In the genomic region with DNA sequence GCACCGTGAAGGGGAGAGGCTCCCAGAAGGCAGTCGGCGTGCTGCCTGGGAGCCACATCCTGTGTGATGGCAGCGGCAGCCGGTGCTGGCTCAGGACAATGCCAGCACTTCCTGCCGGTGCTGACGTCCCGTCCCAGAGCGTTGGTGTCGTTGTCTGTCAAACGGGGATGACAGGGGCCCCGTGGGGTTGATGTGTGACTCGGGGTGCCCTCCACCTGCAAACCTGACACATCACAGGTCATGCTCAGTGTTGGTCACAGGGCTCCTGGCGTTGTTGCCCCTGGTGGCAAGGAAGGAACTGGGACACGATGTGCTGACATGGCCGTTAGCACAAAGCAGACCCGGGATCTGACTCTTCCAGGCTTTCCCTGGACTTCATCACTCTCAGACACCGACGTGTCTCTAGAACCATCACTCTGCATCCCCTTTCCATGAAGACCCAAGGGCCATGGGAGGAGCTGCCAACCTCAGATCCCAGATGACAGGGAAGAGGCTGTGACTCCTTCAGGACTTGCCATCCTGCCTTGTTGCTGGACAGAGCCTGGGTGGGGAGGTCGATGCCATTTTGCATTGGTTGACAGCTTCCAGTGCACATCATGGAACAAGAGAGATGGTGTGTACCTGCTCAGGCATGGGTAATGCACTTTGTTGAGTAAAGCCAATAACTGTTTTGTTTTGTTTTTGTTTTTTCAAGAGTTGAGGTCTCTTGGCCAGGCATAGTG, we compare ENCODE assay signal across 8 cellular contexts. TPM values are rescaled to one million over a fixed set of nuclear protein-coding genes. Genes with fewer than 3 reads are reported as not detected.
DNase-seq lines count a peak whose midpoint lies in the region; ATAC-seq and TF ChIP-seq lines count a peak whose summit lies in the region.

No MANE protein-coding gene starts in this region.

- no peaks in the 10 kb centered on the region for H3K27me3 Mint-ChIP-seq in activated T-helper 1 cell treated with anti-CD3 and anti-CD28 coated beads, Interleukin-12 subunit alpha, Interleukin-12 subunit beta, Interleukin-2, Interleukin-4 antibody, amounts not matched to agents 30 ng/mL and 10 ng/mL and 1 ng/mL, durations not matched to agents 14 hours and 24 hours and 36 hours (ENCODE audit: insufficient read depth)
- no peaks in the 10 kb centered on the region for H3K27me3 Mint-ChIP-seq in naive thymus-derived CD4-positive, alpha-beta T cell

- H3K36me3 ChIP-seq in naive thymus-derived CD4-positive, alpha-beta T cell (ENCODE audit: control insufficient read depth in 2 of 3, insufficient read depth in 3 of 3, low read length in 3 of 3): no peaks in the 10 kb centered on the region
- no peaks in the 10 kb centered on the region for H3K36me3 ChIP-seq in thymus (ENCODE audit: control insufficient read depth, insufficient read depth)

- CTCF ChIA-PET in naive thymus-derived CD4-positive, alpha-beta T cell (lab: Charles Lee): interaction anchor here (0.7 to 0.9 kb wide), 2 partner anchors 11 to 104 kb away, joined by 3 read pairs; no protein-coding TSS in a partner anchor

- H3K27ac ChIP-seq in naive thymus-derived CD4-positive, alpha-beta T cell (ENCODE audit: low read depth, low read length): peak overlapping the region; percentile 43
- peak overlapping the region; percentile 80 for H3K27ac ChIP-seq in thymus (ENCODE audit: low read depth)

- no peak overlapping the region for H3K4me3 Mint-ChIP-seq in activated T-helper 1 cell treated with anti-CD3 and anti-CD28 coated beads, Interleukin-12 subunit alpha, Interleukin-12 subunit beta, Interleukin-2, Interleukin-4 antibody, amounts not matched to agents 30 ng/mL and 10 ng/mL and 1 ng/mL, durations not matched to agents 14 hours and 24 hours and 36 hours
- peak overlapping the region; percentile 49 to 78 (median 70) for H3K4me3 Mint-ChIP-seq in naive thymus-derived CD4-positive, alpha-beta T cell

- peak overlapping the region; percentile 39 for H3K4me3 ChIP-seq in naive thymus-derived CD4-positive, alpha-beta T cell (ENCODE audit: low read length)
- peak overlapping the region; percentile 17 for H3K4me3 ChIP-seq in thymus (ENCODE audit: low read length)
- no peak overlapping the region for H3K4me3 ChIP-seq in foreskin fibroblast (ENCODE audit: low read depth in 1 of 2, low read length in 2 of 2)

- ATAC-seq in naive thymus-derived CD4-positive, alpha-beta T cell: peak; percentile 92
- no peak for ATAC-seq in GM19395 (IDR thresholded peaks at IDR 0.05; ENCODE audit: unreplicated experiment)

- 24% methylated on average over 20 of the region's 20 CpGs for WGBS in thymus

- H3K4me1 Mint-ChIP-seq in activated T-helper 1 cell treated with anti-CD3 and anti-CD28 coated beads, Interleukin-12 subunit alpha, Interleukin-12 subunit beta, Interleukin-2, Interleukin-4 antibody, amounts not matched to agents 30 ng/mL and 10 ng/mL and 1 ng/mL, durations not matched to agents 14 hours and 24 hours and 36 hours (ENCODE audit: low read depth): peaks cover 10% of the 10 kb centered on the region
- peaks cover 0 to 19% (median 15%) of the 10 kb centered on the region in 7 donors for H3K4me1 Mint-ChIP-seq in naive thymus-derived CD4-positive, alpha-beta T cell

- no peaks in the 10 kb centered on the region for H3K27me3 ChIP-seq in naive thymus-derived CD4-positive, alpha-beta T cell (ENCODE audit: control insufficient read depth in 2 of 2, insufficient read depth in 2 of 2, low read length in 2 of 2)
- no peaks in the 10 kb centered on the region for H3K27me3 ChIP-seq in thymus (ENCODE audit: control insufficient read depth, insufficient read depth)

- no peaks in the 10 kb centered on the region for H3K9me3 Mint-ChIP-seq in activated T-helper 1 cell treated with anti-CD3 and anti-CD28 coated beads, Interleukin-12 subunit alpha, Interleukin-12 subunit beta, Interleukin-2, Interleukin-4 antibody, amounts not matched to agents 30 ng/mL and 10 ng/mL and 1 ng/mL, durations not matched to agents 14 hours and 24 hours and 36 hours
- peaks cover 0 to 1% (median 0%) of the 10 kb centered on the region in 11 donors for H3K9me3 Mint-ChIP-seq in naive thymus-derived CD4-positive, alpha-beta T cell

- H3K4me1 ChIP-seq in naive thymus-derived CD4-positive, alpha-beta T cell (ENCODE audit: control insufficient read depth in 2 of 2, insufficient read depth in 2 of 2, low read length in 2 of 2): peaks cover 13 to 14% of the 10 kb centered on the region in 2 donors
- H3K4me1 ChIP-seq in thymus (ENCODE audit: control insufficient read depth, insufficient read depth, low read length): peaks cover 9% of the 10 kb centered on the region

- H3K36me3 Mint-ChIP-seq in activated T-helper 1 cell treated with anti-CD3 and anti-CD28 coated beads, Interleukin-12 subunit alpha, Interleukin-12 subunit beta, Interleukin-2, Interleukin-4 antibody, amounts not matched to agents 30 ng/mL and 10 ng/mL and 1 ng/mL, durations not matched to agents 14 hours and 24 hours and 36 hours (ENCODE audit: low read depth): no peaks in the 10 kb centered on the region
- no peaks in the 10 kb centered on the region for H3K36me3 Mint-ChIP-seq in naive thymus-derived CD4-positive, alpha-beta T cell

- H3K27ac Mint-ChIP-seq in activated T-helper 1 cell treated with anti-CD3 and anti-CD28 coated beads, Interleukin-12 subunit alpha, Interleukin-12 subunit beta, Interleukin-2, Interleukin-4 antibody, amounts not matched to agents 30 ng/mL and 10 ng/mL and 1 ng/mL, durations not matched to agents 14 hours and 24 hours and 36 hours: peak overlapping the region; percentile 44
- H3K27ac Mint-ChIP-seq in naive thymus-derived CD4-positive, alpha-beta T cell: peak overlapping the region; percentile 63 to 92 (median 80)

- DNase-seq in NCI-H82 (lab: John Stamatoyannopoulos, UW): peak; percentile 26
- no peak for DNase-seq in NCI-H82 treated with DMSO at 0.1 percent for 48 hours (lab: John Stamatoyannopoulos, UW; ENCODE audit: unreplicated experiment)
- peak; percentile 44 for DNase-seq in activated T-helper 1 cell treated with anti-CD3 and anti-CD28 coated beads, Interleukin-12 subunit alpha, Interleukin-12 subunit beta, Interleukin-2, Interleukin-4 antibody, amounts not matched to agents 30 ng/mL and 10 ng/mL and 1 ng/mL, durations not matched to agents 14 hours and 24 hours and 36 hours (ENCODE audit: low spot score)
- DNase-seq in naive thymus-derived CD4-positive, alpha-beta T cell: peak; percentile 41 to 79 (median 74)
- DNase-seq in GDM1 (lab: John Stamatoyannopoulos, UW): no peak
- DNase-seq in foreskin fibroblast: no peak

- POLR2A ChIA-PET in naive thymus-derived CD4-positive, alpha-beta T cell (lab: Charles Lee): interaction anchor here (0.5 to 2.2 kb wide), 10 partner anchors 16 to 186 kb away, joined by 3 to 9 read pairs (median 4); partner anchors contain the start of genes FAM78A and NUP214

- intact Hi-C loops in activated T-helper 1 cell treated with anti-CD3 and anti-CD28 coated beads, Interleukin-12 subunit alpha, Interleukin-12 subunit beta, Interleukin-2, Interleukin-4 antibody, amounts not matched to agents 30 ng/mL and 10 ng/mL and 1 ng/mL, durations not matched to agents 14 hours and 24 hours and 36 hours (cut with micrococcal nuclease): no loop called here
- intact Hi-C loops in naive thymus-derived CD4-positive, alpha-beta T cell (cut with micrococcal nuclease): loop anchor here in 1 of 2 donors (1.0 to 2.0 kb wide), 2 partner anchors 32 to 133 kb away; no protein-coding TSS in a partner anchor

- no peaks in the 10 kb centered on the region for H3K9me3 ChIP-seq in naive thymus-derived CD4-positive, alpha-beta T cell (ENCODE audit: control insufficient read depth in 2 of 3, low read length in 3 of 3)
- no peaks in the 10 kb centered on the region for H3K9me3 ChIP-seq in thymus (ENCODE audit: control insufficient read depth)

- TF ChIP-seq CTCF in foreskin fibroblast (IDR thresholded peaks at IDR 0.05; ENCODE audit: low read depth, low read length): no peak

RNA-seq across cellular contexts. Expression of gene PLPP7, which starts 21.5 kb away (rescaled TPM):
- total RNA-seq in activated T-helper 1 cell treated with anti-CD3 and anti-CD28 coated beads, Interleukin-12 subunit alpha, Interleukin-12 subunit beta, Interleukin-2, Interleukin-4 antibody, amounts not matched to agents 30 ng/mL and 10 ng/mL and 1 ng/mL, durations not matched to agents 14 hours and 24 hours and 36 hours: 0.10 TPM in 1 of 2 replicates, not detected in the other
- under 1 TPM in 4 of 5 experiments, not detected in 1; 0.12 to 0.24 (median 0.14) TPM for total RNA-seq in naive thymus-derived CD4-positive, alpha-beta T cell
- polyA plus RNA-seq in naive thymus-derived CD4-positive, alpha-beta T cell: under 1 TPM; 0.24 to 0.71 TPM
- 0.96 TPM for polyA plus RNA-seq in thymus

RNA-seq across cellular contexts. Expression of gene FAM78A, which starts 34.7 kb away (rescaled TPM):
- total RNA-seq in activated T-helper 1 cell treated with anti-CD3 and anti-CD28 coated beads, Interleukin-12 subunit alpha, Interleukin-12 subunit beta, Interleukin-2, Interleukin-4 antibody, amounts not matched to agents 30 ng/mL and 10 ng/mL and 1 ng/mL, durations not matched to agents 14 hours and 24 hours and 36 hours: 52.8 and 54.3 TPM in 2 replicates
- total RNA-seq in naive thymus-derived CD4-positive, alpha-beta T cell: 100 to 1,000 TPM in 3 of 5 experiments, 10 to 100 TPM in 2; 64.6 to 114 (median 104) TPM
- 10 to 100 TPM; 10.5 to 24.8 TPM for polyA plus RNA-seq in naive thymus-derived CD4-positive, alpha-beta T cell
- polyA plus RNA-seq in thymus: 28.2 TPM

Comparison
In these comparisons a context has a peak if more than half of its experiments do, and no peak if none do; other contexts are left out.
1. DNase-seq: peak in NCI-H82 (single experiment), activated T-helper 1 cell treated with anti-CD3 and anti-CD28 coated beads, Interleukin-12 subunit alpha, Interleukin-12 subunit beta, Interleukin-2, Interleukin-4 antibody, amounts not matched to agents 30 ng/mL and 10 ng/mL and 1 ng/mL, durations not matched to agents 14 hours and 24 hours and 36 hours (single experiment) and naive thymus-derived CD4-positive, alpha-beta T cell (9 of 9); none in NCI-H82 treated with DMSO at 0.1 percent for 48 hours (single experiment), GDM1 (single experiment) and foreskin fibroblast (0 of 2).
2. H3K4me3 ChIP-seq: peak in naive thymus-derived CD4-positive, alpha-beta T cell (single experiment) and thymus (single experiment); none in foreskin fibroblast (0 of 2).